In the genomic region with DNA sequence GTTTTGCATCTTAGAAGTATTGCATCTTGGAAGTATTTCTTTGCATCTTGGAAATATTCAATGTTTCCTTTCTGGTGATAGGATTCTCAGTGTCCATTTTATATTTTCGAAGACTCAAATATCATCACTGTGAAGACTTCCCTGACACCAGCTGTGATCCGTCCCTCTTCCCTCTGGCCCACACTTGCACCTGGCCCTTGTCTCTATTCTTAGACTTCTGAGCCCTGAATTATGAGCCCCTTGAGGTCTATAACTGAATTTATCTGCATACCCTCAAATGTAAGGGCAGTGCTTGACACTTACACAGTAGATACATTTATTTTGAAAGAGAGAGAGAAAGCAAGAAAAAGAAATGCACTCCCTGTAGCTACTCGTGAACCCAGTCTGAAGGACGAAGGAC, we compare ENCODE assay signal across 26 cellular contexts.
"Had no signal": no experiment of that assay in that cellular context is flagged by ENCODE, and none has a peak within 500 bp of the region (broad histone marks: within the 10 kb centered on the region; RNA-seq: fewer than 3 reads in every experiment).

No MANE protein-coding gene starts in this region.

- H3K27ac Mint-ChIP-seq: activated naive CD4-positive, alpha-beta T cell treated with anti-CD3 and anti-CD28 coated beads for 36 hours; activated naive CD8-positive, alpha-beta T cell treated with anti-CD3 and anti-CD28 coated beads, Interleukin-2, amount 10 ng/mL, durations not matched to agents 7 days and 5 days; activated T-helper 1 cell treated with anti-CD3 and anti-CD28 coated beads, Interleukin-12 subunit alpha, Interleukin-12 subunit beta, Interleukin-2, Interleukin-4 antibody, amounts not matched to agents 30 ng/mL and 10 ng/mL and 1 ng/mL, durations not matched to agents 14 hours and 24 hours and 36 hours; effector memory CD8-positive, alpha-beta T cell; immature natural killer cell; memory B cell had no signal

- H3K4me3 Mint-ChIP-seq: activated naive CD4-positive, alpha-beta T cell treated with anti-CD3 and anti-CD28 coated beads for 36 hours; activated naive CD8-positive, alpha-beta T cell treated with anti-CD3 and anti-CD28 coated beads, Interleukin-2, amount 10 ng/mL, durations not matched to agents 7 days and 5 days; activated T-helper 1 cell treated with anti-CD3 and anti-CD28 coated beads, Interleukin-12 subunit alpha, Interleukin-12 subunit beta, Interleukin-2, Interleukin-4 antibody, amounts not matched to agents 30 ng/mL and 10 ng/mL and 1 ng/mL, durations not matched to agents 14 hours and 24 hours and 36 hours; effector memory CD8-positive, alpha-beta T cell; immature natural killer cell; memory B cell; naive thymus-derived CD8-positive, alpha-beta T cell; T-helper 2 cell treated with Interferon-gamma antibody and Interleukin-4, amounts not matched to agents 5 μg/mL and 100 μg/mL, for 36 hours had no signal

- H3K9me3 Mint-ChIP-seq: activated naive CD4-positive, alpha-beta T cell treated with anti-CD3 and anti-CD28 coated beads for 36 hours; activated naive CD8-positive, alpha-beta T cell treated with anti-CD3 and anti-CD28 coated beads, Interleukin-2, amount 10 ng/mL, durations not matched to agents 7 days and 5 days; activated T-helper 1 cell treated with anti-CD3 and anti-CD28 coated beads, Interleukin-12 subunit alpha, Interleukin-12 subunit beta, Interleukin-2, Interleukin-4 antibody, amounts not matched to agents 30 ng/mL and 10 ng/mL and 1 ng/mL, durations not matched to agents 14 hours and 24 hours and 36 hours; effector memory CD8-positive, alpha-beta T cell; immature natural killer cell; memory B cell; naive thymus-derived CD8-positive, alpha-beta T cell; T-helper 2 cell treated with Interferon-gamma antibody and Interleukin-4, amounts not matched to agents 5 μg/mL and 100 μg/mL, for 36 hours had no signal

- H3K27me3 Mint-ChIP-seq: activated naive CD8-positive, alpha-beta T cell treated with anti-CD3 and anti-CD28 coated beads, Interleukin-2, amount 10 ng/mL, durations not matched to agents 7 days and 5 days; effector memory CD8-positive, alpha-beta T cell; memory B cell; naive thymus-derived CD8-positive, alpha-beta T cell had no signal

- DNase-seq: activated CD4-positive, alpha-beta T cell treated with anti-CD3 and anti-CD28 coated beads for 4 hours; activated CD4-positive, alpha-beta T cell treated with anti-CD3 and anti-CD28 coated beads, Interleukin-2, amount 50 U/mL, for 48 hours; activated CD4-positive, CD25-positive, alpha-beta regulatory T cell; activated CD8-positive, alpha-beta memory T cell treated with anti-CD3 and anti-CD28 coated beads for 24 hours; activated effector memory CD4-positive, alpha-beta T cell treated with anti-CD3 and anti-CD28 coated beads, Interleukin-2, amount 50 U/mL, for 16 hours; activated naive CD4-positive, alpha-beta T cell treated with anti-CD3 and anti-CD28 coated beads for 36 hours; activated naive CD8-positive, alpha-beta T cell treated with anti-CD3 and anti-CD28 coated beads, Interleukin-2, amount 10 ng/mL, durations not matched to agents 7 days and 5 days; brain microvascular endothelial cell; cortex of kidney; effector memory CD8-positive, alpha-beta T cell; erythroblast; head of caudate nucleus; hippocampal formation; immature natural killer cell; kidney; left colon; midbrain; naive thymus-derived CD8-positive, alpha-beta T cell; stimulated activated CD4-positive, alpha-beta T cell treated with anti-CD3 and anti-CD28 coated beads, Interleukin-15, amount 100 ng/mL, for 24 hours; stimulated activated CD4-positive, alpha-beta T cell treated with anti-CD3 and anti-CD28 coated beads, Interleukin-2, amount 100 ng/mL, for 24 hours; stimulated activated naive CD4-positive, alpha-beta T cell treated with Interleukin-2 at 50 U/mL for 16 hours; T-helper 1 cell; trophoblast cell had no signal
